ENCODE assay signal across 8 cellular contexts in genomic region chr13:55569082-55569481, GRCh38.
"Had no signal": no experiment of that assay in that cellular context is flagged by ENCODE, and none has a peak within 500 bp of the region (broad histone marks: within the 10 kb centered on the region; RNA-seq: fewer than 3 reads in every experiment).

No MANE protein-coding gene starts in this region.

- DNase-seq: GM23248, GOT3, H7, H9, HCEC 1CT, HFFc6 had no signal

- H3K4me3 Mint-ChIP-seq: GM23338, H9, HFFc6 had no signal

- H3K27ac Mint-ChIP-seq: GM23338, HFFc6 had no signal

- ATAC-seq: GM23338, HCT116 had no signal

- H3K9me3 Mint-ChIP-seq: GM23338, H9 had no signal
